16 cellular contexts compared by ENCODE assay signal in the genomic region with DNA sequence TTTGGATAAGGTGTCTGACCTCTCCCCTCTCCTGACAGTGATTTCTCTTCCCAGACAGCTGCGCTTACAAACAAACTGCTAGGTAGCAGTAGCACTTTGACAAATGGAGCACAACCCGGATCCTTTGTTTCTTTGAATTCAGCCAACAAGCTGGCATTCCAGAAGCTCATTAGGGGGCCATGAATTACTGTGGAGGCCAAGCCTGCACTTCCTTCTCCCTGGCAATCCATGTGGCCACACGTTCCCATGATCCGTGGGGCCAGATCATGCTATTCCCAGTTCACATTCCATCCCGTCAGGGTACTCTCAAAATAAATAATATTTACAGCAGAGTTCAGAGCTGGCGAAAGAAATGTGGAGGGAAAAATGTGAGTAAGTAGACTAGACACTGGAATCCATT.
DNase-seq lines count a peak whose midpoint lies in the region; ATAC-seq and TF ChIP-seq lines count a peak whose summit lies in the region.
"Had no signal": no experiment of that assay in that cellular context is flagged by ENCODE, and none has a peak within 500 bp of the region (broad histone marks: within the 10 kb centered on the region; RNA-seq: fewer than 3 reads in every experiment).

No MANE protein-coding gene starts in this region.

- peaks cover 5% of the 10 kb centered on the region for H3K36me3 ChIP-seq in NT2/D1 (ENCODE audit: insufficient read depth, insufficient read length, low read length)
- H3K36me3 ChIP-seq: esophagus muscularis mucosa, prostate gland had no signal

- no peak overlapping the region for H3K27ac ChIP-seq in CD4-positive, alpha-beta T cell (ENCODE audit: low read depth, low read length)
- H3K27ac ChIP-seq: esophagus muscularis mucosa, prostate gland, testis had no signal

- H3K4me1 Mint-ChIP-seq in nephron = peaks cover 42% of the 10 kb centered on the region
- H3K4me1 Mint-ChIP-seq in activated CD4-positive, alpha-beta T cell treated with anti-CD3 and anti-CD28 coated beads, Interleukin-2, amount 10 ng/mL, durations not matched to agents 7 days and 5 days = peaks cover 11% of the 10 kb centered on the region
- H3K4me1 Mint-ChIP-seq in Calu3 (ENCODE audit: low read depth, unreplicated experiment) = peaks cover 8% of the 10 kb centered on the region
- H3K4me1 Mint-ChIP-seq in T-cell = peaks cover 7 to 9% (median 7%) of the 10 kb centered on the region in 3 donors
- H3K4me1 Mint-ChIP-seq in CD4-positive, alpha-beta T cell (ENCODE audit: low read depth) = peaks cover 12% of the 10 kb centered on the region

- POLR2A ChIA-PET in activated CD4-positive, alpha-beta T cell treated with anti-CD3 and anti-CD28 coated beads, Interleukin-2, amount 10 ng/mL, durations not matched to agents 7 days and 5 days (lab: Charles Lee) = no interaction called here
- POLR2A ChIA-PET in T-cell (lab: Charles Lee) = no interaction called here
- POLR2A ChIA-PET in CD4-positive, alpha-beta T cell (lab: Charles Lee) = no interaction called here

- H3K9me3 ChIP-seq in NT2/D1 (ENCODE audit: insufficient read depth, low read length) = no peaks in the 10 kb centered on the region
- H3K9me3 ChIP-seq in CD4-positive, alpha-beta T cell (ENCODE audit: control insufficient read depth, low read length) = no peaks in the 10 kb centered on the region
- H3K9me3 ChIP-seq: esophagus muscularis mucosa, prostate gland, testis had no signal

- intact Hi-C loops in Calu3 (cut with micrococcal nuclease; ENCODE audit: unreplicated experiment) = no loop called here
- intact Hi-C loops in CD4-positive, alpha-beta T cell (cut with DNase I, micrococcal nuclease) = no loop called here

- no peak overlapping the region for H3K9ac ChIP-seq in NT2/D1 (ENCODE audit: insufficient read length, low read depth)

- no peaks in the 10 kb centered on the region for H3K9me3 Mint-ChIP-seq in nephron
- no peaks in the 10 kb centered on the region for H3K9me3 Mint-ChIP-seq in activated CD4-positive, alpha-beta T cell treated with anti-CD3 and anti-CD28 coated beads, Interleukin-2, amount 10 ng/mL, durations not matched to agents 7 days and 5 days
- H3K9me3 Mint-ChIP-seq in Calu3 (ENCODE audit: low read depth, unreplicated experiment) = no peaks in the 10 kb centered on the region
- no peaks in the 10 kb centered on the region for H3K9me3 Mint-ChIP-seq in T-cell
- no peaks in the 10 kb centered on the region for H3K9me3 Mint-ChIP-seq in CD4-positive, alpha-beta T cell

- DNase-seq in ELF-1 (ENCODE audit: low read depth, low spot score) (peak; percentile 88), NT2/D1 (ENCODE audit: low read depth, low spot score) (peak; percentile 71), fibroblast of peridontal ligament (ENCODE audit: extremely low read depth) (peak; percentile 67), Calu3 (no peak), T-cell (no peak)
- no peak for DNase-seq in activated CD4-positive, alpha-beta T cell treated with anti-CD3 and anti-CD28 coated beads, Interleukin-2, amount 10 ng/mL, durations not matched to agents 7 days and 5 days
- DNase-seq in CD4-positive, alpha-beta T cell = no peak
- DNase-seq: activated CD4-positive, alpha-beta T cell treated with anti-CD3 and anti-CD28 coated beads for 1 hour; NCI-H1930; NCI-H526 treated with DMSO at 0.1 percent for 48 hours; testis had no signal

- no peaks in the 10 kb centered on the region for H3K27me3 Mint-ChIP-seq in nephron (ENCODE audit: low read depth)
- H3K27me3 Mint-ChIP-seq in activated CD4-positive, alpha-beta T cell treated with anti-CD3 and anti-CD28 coated beads, Interleukin-2, amount 10 ng/mL, durations not matched to agents 7 days and 5 days = peaks cover 5% of the 10 kb centered on the region
- H3K27me3 Mint-ChIP-seq in Calu3 (ENCODE audit: unreplicated experiment) = no peaks in the 10 kb centered on the region
- H3K27me3 Mint-ChIP-seq in T-cell = peaks cover 0 to 5% of the 10 kb centered on the region in 2 donors
- H3K27me3 Mint-ChIP-seq in CD4-positive, alpha-beta T cell = no peaks in the 10 kb centered on the region
- H3K27me3 Mint-ChIP-seq: activated naive CD8-positive, alpha-beta T cell; B cell had no signal

- TF ChIP-seq CTCF in nephron (IDR thresholded peaks at IDR 0.05; ENCODE audit: unreplicated experiment in 3 of 3) (no peak), Calu3 (IDR thresholded peaks at IDR 0.05; ENCODE audit: unreplicated experiment) (no peak)
- TF ChIP-seq CTCF in CD4-positive, alpha-beta T cell (IDR thresholded peaks at IDR 0.05) = no peak

- peak overlapping the region; percentile 54 to 82 (median 75) for H3K27ac Mint-ChIP-seq in nephron
- no peak overlapping the region for H3K27ac Mint-ChIP-seq in activated CD4-positive, alpha-beta T cell treated with anti-CD3 and anti-CD28 coated beads, Interleukin-2, amount 10 ng/mL, durations not matched to agents 7 days and 5 days
- no peak overlapping the region for H3K27ac Mint-ChIP-seq in Calu3 (ENCODE audit: unreplicated experiment)
- no peak overlapping the region for H3K27ac Mint-ChIP-seq in T-cell
- H3K27ac Mint-ChIP-seq in CD4-positive, alpha-beta T cell = no peak overlapping the region
- H3K27ac Mint-ChIP-seq: activated naive CD8-positive, alpha-beta T cell; B cell had no signal

- no TSS peak for BruUV-seq in Calu3 (replicated peaks; lab: Mats Ljungman, UMichigan)

- no peak overlapping the region for H3K4me3 ChIP-seq in NT2/D1 (ENCODE audit: insufficient read length, low read depth)
- H3K4me3 ChIP-seq: esophagus muscularis mucosa, prostate gland, testis had no signal

- H3K36me3 Mint-ChIP-seq in nephron (ENCODE audit: low read depth) = peaks cover 6% of the 10 kb centered on the region
- peaks cover 2% of the 10 kb centered on the region for H3K36me3 Mint-ChIP-seq in activated CD4-positive, alpha-beta T cell treated with anti-CD3 and anti-CD28 coated beads, Interleukin-2, amount 10 ng/mL, durations not matched to agents 7 days and 5 days (ENCODE audit: low read depth)
- H3K36me3 Mint-ChIP-seq in Calu3 (ENCODE audit: insufficient read depth, unreplicated experiment) = no peaks in the 10 kb centered on the region
- no peaks in the 10 kb centered on the region for H3K36me3 Mint-ChIP-seq in T-cell
- no peaks in the 10 kb centered on the region for H3K36me3 Mint-ChIP-seq in CD4-positive, alpha-beta T cell (ENCODE audit: low read depth)
- H3K36me3 Mint-ChIP-seq: activated naive CD8-positive, alpha-beta T cell had no signal

- H3K4me1 ChIP-seq in NT2/D1 (ENCODE audit: insufficient read depth, insufficient read length) = no peaks in the 10 kb centered on the region
- H3K4me1 ChIP-seq: prostate gland, testis had no signal

- H3K4me3 Mint-ChIP-seq in nephron = no peak overlapping the region
- H3K4me3 Mint-ChIP-seq in activated CD4-positive, alpha-beta T cell treated with anti-CD3 and anti-CD28 coated beads, Interleukin-2, amount 10 ng/mL, durations not matched to agents 7 days and 5 days = no peak overlapping the region
- H3K4me3 Mint-ChIP-seq in Calu3 (ENCODE audit: low read depth, unreplicated experiment) = no peak overlapping the region
- no peak overlapping the region for H3K4me3 Mint-ChIP-seq in T-cell
- H3K4me3 Mint-ChIP-seq in CD4-positive, alpha-beta T cell = no peak overlapping the region
- H3K4me3 Mint-ChIP-seq: activated naive CD8-positive, alpha-beta T cell; B cell had no signal

- CTCF ChIA-PET in activated CD4-positive, alpha-beta T cell treated with anti-CD3 and anti-CD28 coated beads, Interleukin-2, amount 10 ng/mL, durations not matched to agents 7 days and 5 days (lab: Charles Lee) = interaction anchor here (0.6 kb wide), 1 partner anchor 448 kb away, joined by 3 read pairs; no protein-coding TSS in a partner anchor
- CTCF ChIA-PET in Calu3 (lab: Charles Lee) (no interaction called here), T-cell (lab: Charles Lee) (no interaction called here)
- CTCF ChIA-PET in CD4-positive, alpha-beta T cell (lab: Charles Lee) = no interaction called here

- ATAC-seq in T-cell (replicated peaks in 1 of 4) = no peak
- no peak for ATAC-seq in CD4-positive, alpha-beta T cell (ENCODE audit: poor library complexity)

- no peaks in the 10 kb centered on the region for H3K27me3 ChIP-seq in NT2/D1 (ENCODE audit: insufficient read depth, insufficient read length)
- H3K27me3 ChIP-seq in CD4-positive, alpha-beta T cell (ENCODE audit: control insufficient read depth, insufficient read depth, low read length) = no peaks in the 10 kb centered on the region
- H3K27me3 ChIP-seq: esophagus muscularis mucosa, testis had no signal

Comparison
In these comparisons a context has a peak if more than half of its experiments do, and no peak if none do; other contexts are left out.
1. DNase-seq: peak in ELF-1 (single experiment), NT2/D1 (single experiment) and fibroblast of peridontal ligament (single experiment); none in activated CD4-positive, alpha-beta T cell treated with anti-CD3 and anti-CD28 coated beads, Interleukin-2, amount 10 ng/mL, durations not matched to agents 7 days and 5 days (single experiment), Calu3 (single experiment), T-cell (0 of 34) and CD4-positive, alpha-beta T cell (0 of 10).
2. H3K27ac Mint-ChIP-seq: peak in nephron (3 of 3); none in activated CD4-positive, alpha-beta T cell treated with anti-CD3 and anti-CD28 coated beads, Interleukin-2, amount 10 ng/mL, durations not matched to agents 7 days and 5 days (single experiment), Calu3 (single experiment), T-cell (0 of 2) and CD4-positive, alpha-beta T cell (single experiment).